12 cellular contexts compared by ENCODE assay signal in the genomic region with DNA sequence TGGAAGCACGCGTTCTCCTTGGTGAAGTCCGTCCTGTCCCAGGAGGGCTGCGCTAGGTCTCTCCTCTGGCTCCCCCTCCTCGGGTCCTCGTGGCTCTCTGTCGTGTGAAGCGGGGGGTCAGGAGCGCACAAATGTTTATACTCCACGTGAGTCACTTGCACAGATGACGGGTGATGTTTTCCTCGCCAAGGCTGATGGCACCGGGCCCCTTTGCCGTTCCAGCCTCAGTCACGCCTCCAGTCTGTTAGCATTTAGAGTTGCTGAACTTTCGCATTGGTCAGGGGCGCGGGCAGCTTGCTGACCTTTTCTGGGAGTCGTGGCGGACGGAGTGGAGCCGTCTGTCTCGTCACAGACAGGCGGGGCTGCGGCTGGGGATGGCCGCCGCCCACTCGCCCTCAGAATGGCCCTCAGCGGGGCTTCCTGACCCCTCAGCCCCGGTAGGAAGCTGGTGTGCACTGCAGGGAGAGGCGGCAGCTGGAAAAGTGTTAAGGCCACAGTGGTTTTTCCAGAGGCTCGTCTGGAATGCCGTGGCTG. TPM values are rescaled to one million over a fixed set of nuclear protein-coding genes. Genes with fewer than 3 reads are reported as not detected.
A peak's percentile ranks its signal among the peaks of the same experiment; 100 is the strongest.
DNase-seq lines count a peak whose midpoint lies in the region; ATAC-seq and TF ChIP-seq lines count a peak whose summit lies in the region.
"Had no signal": no experiment of that assay in that cellular context is flagged by ENCODE, and none has a peak within 500 bp of the region (broad histone marks: within the 10 kb centered on the region; RNA-seq: fewer than 3 reads in every experiment).

No MANE protein-coding gene starts in this region.

- no peaks in the 10 kb centered on the region for H3K27me3 Mint-ChIP-seq in osteocyte (ENCODE audit: unreplicated experiment)
- H3K27me3 Mint-ChIP-seq: activated CD4-positive, alpha-beta T cell treated with anti-CD3 and anti-CD28 coated beads for 36 hours had no signal

- H3K27me3 ChIP-seq in heart left ventricle: no peaks in the 10 kb centered on the region

- no peak for DNase-seq in AG09309 (ENCODE audit: low read depth)
- DNase-seq in amniotic epithelial cell (ENCODE audit: low read depth): peak; percentile 47
- peak; percentile 79 to 92 (median 86) for DNase-seq in heart left ventricle
- DNase-seq in osteocyte (ENCODE audit: extremely low spot score, unreplicated experiment): peak; percentile 87
- DNase-seq in stimulated activated naive CD8-positive, alpha-beta T cell treated with anti-CD3 and anti-CD28 coated beads, Interleukin-15, Interleukin-2, amounts not matched to agents 100 U/mL and 50 U/mL, for 24 hours: no peak
- no peak for DNase-seq in effector CD4-positive, alpha-beta T cell
- no peak for DNase-seq in cortex of kidney (lab: John Stamatoyannopoulos, UW)
- DNase-seq: activated CD4-positive, alpha-beta T cell treated with anti-CD3 and anti-CD28 coated beads for 36 hours; central memory CD4-positive, alpha-beta T cell; PC-9 had no signal

- H3K4me1 Mint-ChIP-seq in osteocyte (ENCODE audit: unreplicated experiment): peaks cover 54% of the 10 kb centered on the region

- no peak for TF ChIP-seq CTCF in AG09309 (IDR thresholded peaks at IDR 0.05; ENCODE audit: control insufficient read depth, insufficient read depth, low read depth, low read length, missing control alignments)
- TF ChIP-seq CTCF in heart left ventricle (IDR thresholded peaks at IDR 0.05): no peak
- TF ChIP-seq CTCF in osteocyte (IDR thresholded peaks at IDR 0.05): no peak

- H3K36me3 ChIP-seq in heart left ventricle: no peaks in the 10 kb centered on the region

- peak overlapping the region; percentile 25 for H3K4me3 ChIP-seq in AG09309 (ENCODE audit: control insufficient read depth, low read depth, low read length)
- H3K4me3 ChIP-seq in heart left ventricle: peak overlapping the region in 10 of 12 donors; percentile 0 to 45 (median 24)
- H3K4me3 ChIP-seq: PC-9 had no signal

- no peaks in the 10 kb centered on the region for H3K9me3 Mint-ChIP-seq in osteocyte (ENCODE audit: unreplicated experiment)

- whole genome bisulfite sequencing in heart left ventricle, 4 donors: 35 to 55% (median 49%) methylated on average over 25 to 33 of the region's 33 CpGs

- ATAC-seq in heart left ventricle: peak; percentile 12 to 79 (median 78)
- no peak for ATAC-seq in stimulated activated naive CD8-positive, alpha-beta T cell treated with anti-CD3 and anti-CD28 coated beads, Interleukin-15, Interleukin-2, amounts not matched to agents 100 U/mL and 50 U/mL, for 24 hours
- no peak for ATAC-seq in HG03457 (IDR thresholded peaks at IDR 0.05; ENCODE audit: unreplicated experiment)
- ATAC-seq: activated CD4-positive, alpha-beta T cell treated with anti-CD3 and anti-CD28 coated beads for 36 hours had no signal

- no peak for TF ChIP-seq POLR2A in heart left ventricle (IDR thresholded peaks at IDR 0.05)

- H3K27ac ChIP-seq in heart left ventricle: peak overlapping the region; percentile 67 to 97 (median 82)
- H3K27ac ChIP-seq: C4-2B, PC-9 had no signal

- no peaks in the 10 kb centered on the region for H3K36me3 Mint-ChIP-seq in osteocyte (ENCODE audit: unreplicated experiment)

- intact Hi-C loops in heart left ventricle (cut with DNase I): loop anchor here in 1 of 10 donors (10.0 kb wide), 1 partner anchor 56 kb away; no protein-coding TSS in a partner anchor

- no peaks in the 10 kb centered on the region for H3K9me3 ChIP-seq in heart left ventricle

- H3K4me1 ChIP-seq in heart left ventricle: peaks cover 3 to 51% (median 35%) of the 10 kb centered on the region in 12 donors

- H3K4me3 Mint-ChIP-seq in osteocyte (ENCODE audit: unreplicated experiment): peak overlapping the region; percentile 64
- H3K4me3 Mint-ChIP-seq: activated CD4-positive, alpha-beta T cell treated with anti-CD3 and anti-CD28 coated beads for 36 hours had no signal

- H3K27ac Mint-ChIP-seq in osteocyte (ENCODE audit: unreplicated experiment): peak overlapping the region; percentile 98
- H3K27ac Mint-ChIP-seq: activated CD4-positive, alpha-beta T cell treated with anti-CD3 and anti-CD28 coated beads for 36 hours had no signal

RNA-seq across cellular contexts. Expression of a gene that starts 13.7 kb away (rescaled TPM):
- total RNA-seq in heart left ventricle (10 to 100 TPM in 1 of 9 donors, 1 to 10 TPM in 8; 4.6 to 11.4 (median 6.8) TPM), osteocyte (12.4 and 13.2 TPM in 2 replicates)
- 1 to 10 TPM; 2.8 to 4.9 TPM for polyA plus RNA-seq in heart left ventricle

RNA-seq across cellular contexts. Expression of a gene that starts 32.9 kb away (rescaled TPM):
- total RNA-seq in heart left ventricle: 10 to 100 TPM in 2 of 9 donors, 1 to 10 TPM in 7; 3.8 to 10.2 (median 8.2) TPM
- 1 to 10 TPM; 4.4 to 6.4 TPM for polyA plus RNA-seq in heart left ventricle
- total RNA-seq in osteocyte: 24.0 and 25.7 TPM in 2 replicates

RNA-seq across cellular contexts. Expression of a gene that starts 37.9 kb away (rescaled TPM):
- 1 to 10 TPM in 5 of 9 donors, under 1 TPM in 4; 0.50 to 4.6 (median 1.1) TPM for total RNA-seq in heart left ventricle
- 1 to 10 TPM; 1.5 to 5.1 TPM for polyA plus RNA-seq in heart left ventricle
- total RNA-seq in osteocyte: 4.7 and 5.9 TPM in 2 replicates

RNA-seq across cellular contexts. Expression of a gene that starts 43.9 kb away (rescaled TPM):
- total RNA-seq in heart left ventricle (10 to 100 TPM in 4 of 9 donors, 1 to 10 TPM in 5; 2.8 to 60.5 (median 9.9) TPM), osteocyte (17.0 and 18.7 TPM in 2 replicates)
- 10 to 100 TPM; 50.2 to 64.0 TPM for polyA plus RNA-seq in heart left ventricle
- total RNA-seq: activated CD4-positive, alpha-beta T cell treated with anti-CD3 and anti-CD28 coated beads for 36 hours had no signal

Comparison
In these comparisons a context has a peak if more than half of its experiments do, and no peak if none do; other contexts are left out.
1. DNase-seq: peak in amniotic epithelial cell (single experiment), heart left ventricle (5 of 5) and osteocyte (single experiment); none in AG09309 (single experiment), stimulated activated naive CD8-positive, alpha-beta T cell treated with anti-CD3 and anti-CD28 coated beads, Interleukin-15, Interleukin-2, amounts not matched to agents 100 U/mL and 50 U/mL, for 24 hours (single experiment), effector CD4-positive, alpha-beta T cell (single experiment) and cortex of kidney (single experiment).
2. ATAC-seq: peak in heart left ventricle (4 of 4); none in stimulated activated naive CD8-positive, alpha-beta T cell treated with anti-CD3 and anti-CD28 coated beads, Interleukin-15, Interleukin-2, amounts not matched to agents 100 U/mL and 50 U/mL, for 24 hours (single experiment) and HG03457 (single experiment).